In the genomic region with DNA sequence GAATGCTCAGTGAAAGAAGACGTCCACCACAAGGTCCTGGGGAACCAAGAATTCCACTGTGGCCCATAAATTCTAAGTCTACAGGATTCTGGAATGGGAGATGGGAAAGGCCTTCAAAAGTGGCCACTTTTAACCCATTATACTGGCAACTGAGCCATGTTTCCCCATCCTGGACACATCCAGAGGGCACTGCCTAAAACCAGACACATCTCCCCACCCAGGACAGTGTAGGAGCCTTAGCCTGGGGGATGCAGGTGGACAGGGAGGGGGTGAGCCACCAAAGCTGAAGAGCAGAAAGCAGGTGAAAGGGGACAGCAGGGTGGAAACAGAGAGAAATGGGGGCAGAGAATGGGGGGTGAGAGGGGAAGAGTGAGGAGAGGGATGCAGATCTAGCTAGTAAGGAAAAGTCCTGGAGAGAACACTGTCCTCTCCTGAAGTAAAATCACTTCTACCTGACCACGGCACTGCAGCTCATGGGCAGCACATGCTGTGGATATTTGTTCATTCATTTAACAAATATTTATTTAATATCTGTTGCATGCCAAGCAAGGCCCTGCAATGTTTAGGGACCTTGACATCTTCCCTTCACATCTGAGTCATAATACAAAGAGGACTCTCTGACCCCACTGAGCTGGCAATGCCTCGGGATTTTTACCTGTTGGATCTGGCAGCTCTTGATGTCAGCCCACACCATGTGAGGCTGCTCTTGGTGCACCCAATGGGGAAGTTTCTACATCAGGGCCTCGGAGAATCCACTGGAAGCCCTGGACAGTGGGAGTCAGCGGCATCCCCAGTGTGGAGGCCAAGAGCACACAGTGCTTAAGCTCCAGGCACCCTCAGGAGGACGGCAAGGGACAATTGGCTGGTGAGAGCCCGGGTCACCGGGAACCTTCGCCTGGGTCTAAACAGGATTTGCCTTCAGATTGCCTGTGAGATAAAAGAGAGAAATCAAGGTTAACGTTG, we compare ENCODE assay signal across 1 cellular context.
TF ChIP-seq lines count a peak whose summit lies in the region.
"Not testable (repeated sequence)": the region's sequence is repeated elsewhere in the genome, so short reads cannot be mapped to it uniquely, and the experiment has no call there.

No MANE protein-coding gene starts in this region.

TF ChIP-seq in HepG2, 621 proteins besides CTCF, POLR2A, EP300 and RAD21 (continued from another document):
- TF ChIP-seq ZBTB20 (CRISPR knock-in tag; IDR thresholded peaks at IDR 0.05; ENCODE audit: borderline replicate concordance, low read depth): peak; percentile 70; the same call in 1 of the 2 replicates
- peak; percentile 18; the same call in 1 of the 2 replicates for TF ChIP-seq USF2 (IDR thresholded peaks at IDR 0.05; ENCODE audit: low read depth, low read length)
- not testable (repeated sequence) for TF ChIP-seq USF2 (CRISPR knock-in tag; IDR thresholded peaks at IDR 0.05; ENCODE audit: borderline replicate concordance)
- TF ChIP-seq, protein P1, sequence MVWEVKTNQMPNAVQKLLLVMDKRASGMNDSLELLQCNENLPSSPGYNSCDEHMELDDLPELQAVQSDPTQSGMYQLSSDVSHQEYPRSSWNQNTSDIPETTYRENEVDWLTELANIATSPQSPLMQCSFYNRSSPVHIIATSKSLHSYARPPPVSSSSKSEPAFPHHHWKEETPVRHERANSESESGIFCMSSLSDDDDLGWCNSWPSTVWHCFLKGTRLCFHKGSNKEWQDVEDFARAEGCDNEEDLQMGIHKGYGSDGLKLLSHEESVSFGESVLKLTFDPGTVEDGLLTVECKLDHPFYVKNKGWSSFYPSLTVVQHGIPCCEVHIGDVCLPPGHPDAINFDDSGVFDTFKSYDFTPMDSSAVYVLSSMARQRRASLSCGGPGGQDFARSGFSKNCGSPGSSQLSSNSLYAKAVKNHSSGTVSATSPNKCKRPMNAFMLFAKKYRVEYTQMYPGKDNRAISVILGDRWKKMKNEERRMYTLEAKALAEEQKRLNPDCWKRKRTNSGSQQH (CRISPR knock-in tag; IDR thresholded peaks at IDR 0.05; ENCODE audit: low read depth): peak; percentile 91; the same call in 1 of the 2 replicates
- peak; percentile 87 for TF ChIP-seq BCL3 (CRISPR knock-in tag; IDR thresholded peaks at IDR 0.05)
- TF ChIP-seq, protein P2, sequence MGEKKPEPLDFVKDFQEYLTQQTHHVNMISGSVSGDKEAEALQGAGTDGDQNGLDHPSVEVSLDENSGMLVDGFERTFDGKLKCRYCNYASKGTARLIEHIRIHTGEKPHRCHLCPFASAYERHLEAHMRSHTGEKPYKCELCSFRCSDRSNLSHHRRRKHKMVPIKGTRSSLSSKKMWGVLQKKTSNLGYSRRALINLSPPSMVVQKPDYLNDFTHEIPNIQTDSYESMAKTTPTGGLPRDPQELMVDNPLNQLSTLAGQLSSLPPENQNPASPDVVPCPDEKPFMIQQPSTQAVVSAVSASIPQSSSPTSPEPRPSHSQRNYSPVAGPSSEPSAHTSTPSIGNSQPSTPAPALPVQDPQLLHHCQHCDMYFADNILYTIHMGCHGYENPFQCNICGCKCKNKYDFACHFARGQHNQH (CRISPR knock-in tag; IDR thresholded peaks at IDR 0.05): peak; percentile 97
- TF ChIP-seq MLX (CRISPR knock-in tag; IDR thresholded peaks at IDR 0.05): peak; percentile 98
- peak; percentile 83; the same call in 1 of the 2 replicates for TF ChIP-seq SIX1 (CRISPR knock-in tag; IDR thresholded peaks at IDR 0.05; ENCODE audit: borderline replicate concordance)
- TF ChIP-seq, protein P3, sequence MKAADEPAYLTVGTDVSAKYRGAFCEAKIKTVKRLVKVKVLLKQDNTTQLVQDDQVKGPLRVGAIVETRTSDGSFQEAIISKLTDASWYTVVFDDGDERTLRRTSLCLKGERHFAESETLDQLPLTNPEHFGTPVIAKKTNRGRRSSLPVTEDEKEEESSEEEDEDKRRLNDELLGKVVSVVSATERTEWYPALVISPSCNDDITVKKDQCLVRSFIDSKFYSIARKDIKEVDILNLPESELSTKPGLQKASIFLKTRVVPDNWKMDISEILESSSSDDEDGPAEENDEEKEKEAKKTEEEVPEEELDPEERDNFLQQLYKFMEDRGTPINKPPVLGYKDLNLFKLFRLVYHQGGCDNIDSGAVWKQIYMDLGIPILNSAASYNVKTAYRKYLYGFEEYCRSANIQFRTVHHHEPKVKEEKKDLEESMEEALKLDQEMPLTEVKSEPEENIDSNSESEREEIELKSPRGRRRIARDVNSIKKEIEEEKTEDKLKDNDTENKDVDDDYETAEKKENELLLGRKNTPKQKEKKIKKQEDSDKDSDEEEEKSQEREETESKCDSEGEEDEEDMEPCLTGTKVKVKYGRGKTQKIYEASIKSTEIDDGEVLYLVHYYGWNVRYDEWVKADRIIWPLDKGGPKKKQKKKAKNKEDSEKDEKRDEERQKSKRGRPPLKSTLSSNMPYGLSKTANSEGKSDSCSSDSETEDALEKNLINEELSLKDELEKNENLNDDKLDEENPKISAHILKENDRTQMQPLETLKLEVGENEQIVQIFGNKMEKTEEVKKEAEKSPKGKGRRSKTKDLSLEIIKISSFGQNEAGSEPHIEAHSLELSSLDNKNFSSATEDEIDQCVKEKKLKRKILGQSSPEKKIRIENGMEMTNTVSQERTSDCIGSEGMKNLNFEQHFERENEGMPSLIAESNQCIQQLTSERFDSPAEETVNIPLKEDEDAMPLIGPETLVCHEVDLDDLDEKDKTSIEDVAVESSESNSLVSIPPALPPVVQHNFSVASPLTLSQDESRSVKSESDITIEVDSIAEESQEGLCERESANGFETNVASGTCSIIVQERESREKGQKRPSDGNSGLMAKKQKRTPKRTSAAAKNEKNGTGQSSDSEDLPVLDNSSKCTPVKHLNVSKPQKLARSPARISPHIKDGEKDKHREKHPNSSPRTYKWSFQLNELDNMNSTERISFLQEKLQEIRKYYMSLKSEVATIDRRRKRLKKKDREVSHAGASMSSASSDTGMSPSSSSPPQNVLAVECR (CRISPR knock-in tag; IDR thresholded peaks at IDR 0.05; ENCODE audit: borderline replicate concordance): peak; percentile 56; the same call in 1 of the 2 replicates
- TF ChIP-seq EEA1 (CRISPR knock-in tag; IDR thresholded peaks at IDR 0.05; ENCODE audit: borderline replicate concordance): peak; percentile 42; the same call in 1 of the 2 replicates
- TF ChIP-seq FOXA3 (CRISPR knock-in tag; IDR thresholded peaks at IDR 0.05): peak; percentile 96
- peak; percentile 74; the same call in 1 of the 2 replicates for TF ChIP-seq TGIF2 (CRISPR knock-in tag; IDR thresholded peaks at IDR 0.05)
- TF ChIP-seq ZNF225 (CRISPR knock-in tag; IDR thresholded peaks at IDR 0.05): peak; percentile 97
- TF ChIP-seq GMEB1 (CRISPR knock-in tag; IDR thresholded peaks at IDR 0.05; ENCODE audit: borderline replicate concordance): peak; percentile 44; the same call in 1 of the 2 replicates
